In the genomic region with DNA sequence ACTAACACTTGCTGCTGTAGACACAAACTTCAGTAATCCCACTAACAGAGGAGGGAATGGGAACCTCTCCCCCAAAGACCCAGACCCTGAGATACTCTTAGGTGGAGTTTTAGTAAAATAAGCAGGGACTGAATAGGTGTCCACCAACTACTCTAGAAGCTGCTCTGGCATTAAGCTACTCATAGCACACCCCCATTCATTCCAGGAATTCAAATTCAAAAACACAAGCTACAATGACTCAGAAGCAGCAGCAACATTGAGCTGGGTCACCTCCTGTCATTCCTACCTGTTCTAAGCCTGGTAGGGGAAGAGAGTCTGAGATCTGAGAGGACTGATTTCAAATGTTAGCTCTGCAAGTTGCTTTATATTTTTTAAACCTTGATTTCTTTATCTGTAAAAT, we compare ENCODE assay signal across 17 cellular contexts.
DNase-seq lines count a peak whose midpoint lies in the region; ATAC-seq and TF ChIP-seq lines count a peak whose summit lies in the region.
"Had no signal": no experiment of that assay in that cellular context is flagged by ENCODE, and none has a peak within 500 bp of the region (broad histone marks: within the 10 kb centered on the region; RNA-seq: fewer than 3 reads in every experiment).

No MANE protein-coding gene starts in this region.

- no peak overlapping the region for H3K23ac ChIP-seq in trophoblast cell (ENCODE audit: low read length)

- no peak overlapping the region for H3K14ac ChIP-seq in trophoblast cell (ENCODE audit: low read length)

- H2AFZ ChIP-seq in GM23248, result no peak overlapping the region
- H2AFZ ChIP-seq in trophoblast cell (ENCODE audit: insufficient read depth, low read length, poor library complexity), result no peak overlapping the region

- CTCF ChIA-PET in activated CD8-positive, alpha-beta T cell treated with anti-CD3 and anti-CD28 coated beads, Interleukin-2, amount 10 ng/mL, durations not matched to agents 7 days and 5 days (lab: Charles Lee), result no interaction called here

- no peak overlapping the region for H2BK12ac ChIP-seq in trophoblast cell (ENCODE audit: low read length)

- peak; percentile 37 for ATAC-seq in activated T-helper 17 cell treated with anti-CD3 and anti-CD28 coated beads, Interleukin-2, amount 50 U/mL, for 72 hours (replicated peaks)
- ATAC-seq in foreskin keratinocyte, result peak; percentile 72
- no peak for ATAC-seq in body of pancreas
- no peak for ATAC-seq in activated CD8-positive, alpha-beta T cell treated with anti-CD3 and anti-CD28 coated beads, Interleukin-2, amount 10 ng/mL, durations not matched to agents 7 days and 5 days

- H3K79me2 ChIP-seq in GM23248 (ENCODE audit: insufficient read depth), result no peaks in the 10 kb centered on the region
- no peaks in the 10 kb centered on the region for H3K79me2 ChIP-seq in trophoblast cell (ENCODE audit: control insufficient read depth, insufficient read depth, low read length, poor library complexity)

- H3K9me2 ChIP-seq in GM23248 (ENCODE audit: insufficient read depth), result no peaks in the 10 kb centered on the region

- H3K27me3 Mint-ChIP-seq in activated T-helper 17 cell treated with anti-CD3 and anti-CD28 coated beads, Interleukin-2, amount 50 U/mL, for 72 hours, result peaks cover 9% of the 10 kb centered on the region
- peaks cover 3% of the 10 kb centered on the region for H3K27me3 Mint-ChIP-seq in activated CD8-positive, alpha-beta T cell treated with anti-CD3 and anti-CD28 coated beads, Interleukin-2, amount 10 ng/mL, durations not matched to agents 7 days and 5 days (ENCODE audit: low read depth)

- no peak overlapping the region for H4K8ac ChIP-seq in trophoblast cell (ENCODE audit: low read depth, low read length)

- in situ Hi-C loops in GM23248 (cut with MboI), result no loop called here

- TF ChIP-seq POLR2A in body of pancreas (IDR thresholded peaks at IDR 0.05), result no peak

- H3K4me3 Mint-ChIP-seq in activated T-helper 17 cell treated with anti-CD3 and anti-CD28 coated beads, Interleukin-2, amount 50 U/mL, for 72 hours, result no peak overlapping the region
- H3K4me3 Mint-ChIP-seq in activated CD8-positive, alpha-beta T cell treated with anti-CD3 and anti-CD28 coated beads, Interleukin-2, amount 10 ng/mL, durations not matched to agents 7 days and 5 days, result no peak overlapping the region
- H3K4me3 Mint-ChIP-seq: CD14-positive monocyte had no signal

- no peak overlapping the region for H2BK5ac ChIP-seq in trophoblast cell (ENCODE audit: low read depth, low read length, poor library complexity)

- H3K9ac ChIP-seq in GM23248 (no peak overlapping the region), trophoblast cell (ENCODE audit: low read length) (no peak overlapping the region)

- H4K91ac ChIP-seq in trophoblast cell (ENCODE audit: low read depth, low read length), result no peak overlapping the region

- H3K4me2 ChIP-seq in GM23248 (ENCODE audit: unreplicated experiment), result no peak overlapping the region
- H3K4me2 ChIP-seq in trophoblast cell (ENCODE audit: low read length), result no peak overlapping the region

- no peaks in the 10 kb centered on the region for H4K20me1 ChIP-seq in GM23248 (ENCODE audit: insufficient read depth)

- no peaks in the 10 kb centered on the region for H3K9me3 ChIP-seq in GM23248 (ENCODE audit: low read depth)
- H3K9me3 ChIP-seq in trophoblast cell (ENCODE audit: insufficient read depth, low read depth, low read length), result no peaks in the 10 kb centered on the region
- H3K9me3 ChIP-seq in body of pancreas, result no peaks in the 10 kb centered on the region
- H3K9me3 ChIP-seq: Caco-2, HAP-1 had no signal

- H3K27ac ChIP-seq in GM23248 (no peak overlapping the region), foreskin keratinocyte (no peak overlapping the region), trophoblast cell (ENCODE audit: low read depth, low read length) (no peak overlapping the region), body of pancreas (no peak overlapping the region)

- H3K36me3 Mint-ChIP-seq in activated T-helper 17 cell treated with anti-CD3 and anti-CD28 coated beads, Interleukin-2, amount 50 U/mL, for 72 hours (ENCODE audit: low read depth), result no peaks in the 10 kb centered on the region
- H3K36me3 Mint-ChIP-seq in activated CD8-positive, alpha-beta T cell treated with anti-CD3 and anti-CD28 coated beads, Interleukin-2, amount 10 ng/mL, durations not matched to agents 7 days and 5 days (ENCODE audit: low read depth), result no peaks in the 10 kb centered on the region
- H3K36me3 Mint-ChIP-seq: CD14-positive monocyte had no signal

- DNase-seq in GM23248 (peak; percentile 2), foreskin keratinocyte (peak in 1 of 2 donors; percentile 35), trophoblast cell (peak; percentile 4 to 36), body of pancreas (no peak), AG20443 (ENCODE audit: low spot score) (no peak)
- DNase-seq in activated CD8-positive, alpha-beta T cell treated with anti-CD3 and anti-CD28 coated beads, Interleukin-2, amount 10 ng/mL, durations not matched to agents 7 days and 5 days, result no peak
- DNase-seq: AML-193; Caco-2; NCI-H1105 treated with DMSO at 0.1 percent for 48 hours; NCI-H1694 treated with DMSO at 0.1 percent for 48 hours; NCI-H446; NCI-H69; NK-92 treated with Interleukin-12 subunit alpha and Interleukin-12 subunit beta, amount 100 ng/mL, for 24 hours; SIG-M5 had no signal

- H3K36me3 ChIP-seq in GM23248 (ENCODE audit: low read depth) (no peaks in the 10 kb centered on the region), trophoblast cell (ENCODE audit: control insufficient read depth in 1 of 2, insufficient read depth in 2 of 2, low read length in 2 of 2) (no peaks in the 10 kb centered on the region), body of pancreas (replicated peaks in 1 of 2; ENCODE audit: insufficient read depth in 1 of 2, low read depth in 2 of 2) (no peaks in the 10 kb centered on the region)
- H3K36me3 ChIP-seq: HAP-1 had no signal

- H3K9me3 Mint-ChIP-seq in activated T-helper 17 cell treated with anti-CD3 and anti-CD28 coated beads, Interleukin-2, amount 50 U/mL, for 72 hours, result no peaks in the 10 kb centered on the region
- no peaks in the 10 kb centered on the region for H3K9me3 Mint-ChIP-seq in activated CD8-positive, alpha-beta T cell treated with anti-CD3 and anti-CD28 coated beads, Interleukin-2, amount 10 ng/mL, durations not matched to agents 7 days and 5 days (ENCODE audit: insufficient read depth)

- H3K18ac ChIP-seq in trophoblast cell (ENCODE audit: low read length), result no peak overlapping the region

- no peaks in the 10 kb centered on the region for H3K4me1 Mint-ChIP-seq in activated T-helper 17 cell treated with anti-CD3 and anti-CD28 coated beads, Interleukin-2, amount 50 U/mL, for 72 hours
- H3K4me1 Mint-ChIP-seq in activated CD8-positive, alpha-beta T cell treated with anti-CD3 and anti-CD28 coated beads, Interleukin-2, amount 10 ng/mL, durations not matched to agents 7 days and 5 days (ENCODE audit: low read depth), result peaks cover 2% of the 10 kb centered on the region
- H3K4me1 Mint-ChIP-seq: CD14-positive monocyte had no signal

- peaks cover 1% of the 10 kb centered on the region for H3K79me1 ChIP-seq in trophoblast cell (ENCODE audit: low read length)

- intact Hi-C loops in body of pancreas (cut with DNase I), result no loop called here

- POLR2A ChIA-PET in activated CD8-positive, alpha-beta T cell treated with anti-CD3 and anti-CD28 coated beads, Interleukin-2, amount 10 ng/mL, durations not matched to agents 7 days and 5 days (lab: Charles Lee), result no interaction called here

- TF ChIP-seq CTCF in foreskin keratinocyte (conservative IDR thresholded peaks at IDR 0.05) (no peak), body of pancreas (IDR thresholded peaks at IDR 0.05) (no peak)

- no peak overlapping the region for H3K4ac ChIP-seq in trophoblast cell (ENCODE audit: low read depth, low read length)

- no peak overlapping the region for H2BK120ac ChIP-seq in trophoblast cell (ENCODE audit: insufficient read depth, low read length, poor library complexity)

- H3K27me3 ChIP-seq in GM23248 (replicated peaks; ENCODE audit: insufficient read depth), result no peaks in the 10 kb centered on the region
- no peaks in the 10 kb centered on the region for H3K27me3 ChIP-seq in foreskin keratinocyte
- no peaks in the 10 kb centered on the region for H3K27me3 ChIP-seq in trophoblast cell (ENCODE audit: insufficient read depth, low read length)
- no peaks in the 10 kb centered on the region for H3K27me3 ChIP-seq in body of pancreas

- no peak overlapping the region for H3K4me3 ChIP-seq in GM23248
- H3K4me3 ChIP-seq in trophoblast cell (ENCODE audit: low read depth, low read length), result no peak overlapping the region
- H3K4me3 ChIP-seq in body of pancreas, result no peak overlapping the region
- H3K4me3 ChIP-seq: HAP-1 had no signal

- H3K27ac Mint-ChIP-seq in activated T-helper 17 cell treated with anti-CD3 and anti-CD28 coated beads, Interleukin-2, amount 50 U/mL, for 72 hours, result no peak overlapping the region
- no peak overlapping the region for H3K27ac Mint-ChIP-seq in activated CD8-positive, alpha-beta T cell treated with anti-CD3 and anti-CD28 coated beads, Interleukin-2, amount 10 ng/mL, durations not matched to agents 7 days and 5 days
- H3K27ac Mint-ChIP-seq: CD14-positive monocyte had no signal

- H3K4me1 ChIP-seq in GM23248 (ENCODE audit: insufficient read depth), result no peaks in the 10 kb centered on the region
- H3K4me1 ChIP-seq in foreskin keratinocyte, result peaks cover 4% of the 10 kb centered on the region
- peaks cover 0 to 2% of the 10 kb centered on the region in 2 experiments for H3K4me1 ChIP-seq in trophoblast cell (ENCODE audit: control insufficient read depth in 1 of 2, insufficient read depth in 2 of 2, low read length in 2 of 2)
- no peaks in the 10 kb centered on the region for H3K4me1 ChIP-seq in body of pancreas
- H3K4me1 ChIP-seq: Caco-2, HAP-1 had no signal

- H4K12ac ChIP-seq in trophoblast cell (ENCODE audit: low read depth, low read length), result no peak overlapping the region

- no peaks in the 10 kb centered on the region for H3F3A ChIP-seq in GM23248 (ENCODE audit: insufficient read depth)

- no peak overlapping the region for H2AK5ac ChIP-seq in trophoblast cell (ENCODE audit: low read length)

Comparison
In these comparisons a context has a peak if more than half of its experiments do, and no peak if none do; other contexts are left out.
1. DNase-seq: peak in GM23248 (single experiment) and trophoblast cell (2 of 2); none in body of pancreas (0 of 4), AG20443 (single experiment) and activated CD8-positive, alpha-beta T cell treated with anti-CD3 and anti-CD28 coated beads, Interleukin-2, amount 10 ng/mL, durations not matched to agents 7 days and 5 days (single experiment).
2. ATAC-seq: peak in activated T-helper 17 cell treated with anti-CD3 and anti-CD28 coated beads, Interleukin-2, amount 50 U/mL, for 72 hours (single experiment) and foreskin keratinocyte (single experiment); none in body of pancreas (single experiment) and activated CD8-positive, alpha-beta T cell treated with anti-CD3 and anti-CD28 coated beads, Interleukin-2, amount 10 ng/mL, durations not matched to agents 7 days and 5 days (single experiment).